Comparison of ENCODE assay signal across 8 cellular contexts in genomic region chrX:68432648-68433047, GRCh38. TPM values are rescaled to one million over a fixed set of nuclear protein-coding genes. Genes with fewer than 3 reads are reported as not detected.
A peak's percentile ranks its signal among the peaks of the same experiment; 100 is the strongest.
DNase-seq lines count a peak whose midpoint lies in the region; ATAC-seq and TF ChIP-seq lines count a peak whose summit lies in the region.

No MANE protein-coding gene starts in this region.

- intact Hi-C loops in Calu3 (cut with micrococcal nuclease; ENCODE audit: unreplicated experiment) = no loop called here

- CTCF ChIA-PET in Calu3 (lab: Charles Lee) = interaction anchor here (1.3 to 1.8 kb wide), 2 partner anchors 8 to 236 kb away, joined by 4 read pairs; no protein-coding TSS in a partner anchor

- H3K4me3 ChIP-seq in fibroblast of the aortic adventitia (ENCODE audit: low read depth, low read length) = peak overlapping the region; percentile 73

- H3K36me3 Mint-ChIP-seq in Calu3 (ENCODE audit: insufficient read depth, unreplicated experiment) (peaks cover 23% of the 10 kb centered on the region), T-helper 17 cell (ENCODE audit: low read depth) (peaks cover 2% of the 10 kb centered on the region), osteocyte (ENCODE audit: unreplicated experiment) (no peaks in the 10 kb centered on the region)

- TSS peak; percentile 57 for BruUV-seq in Calu3 (replicated peaks; lab: Mats Ljungman, UMichigan)

- no peak for ATAC-seq in T-helper 17 cell

- peak overlapping the region; percentile 73 for H3K27ac Mint-ChIP-seq in Calu3 (ENCODE audit: unreplicated experiment)
- H3K27ac Mint-ChIP-seq in T-helper 17 cell = peak overlapping the region; percentile 59
- peak overlapping the region; percentile 95 for H3K27ac Mint-ChIP-seq in osteocyte (ENCODE audit: unreplicated experiment)

- peak overlapping the region; percentile 96 for H3K4me3 Mint-ChIP-seq in Calu3 (ENCODE audit: low read depth, unreplicated experiment)
- peak overlapping the region; percentile 90 for H3K4me3 Mint-ChIP-seq in T-helper 17 cell
- peak overlapping the region; percentile 88 for H3K4me3 Mint-ChIP-seq in osteocyte (ENCODE audit: unreplicated experiment)

- DNase-seq in Calu3 (peak; percentile 4), T-helper 17 cell (no peak), fibroblast of the aortic adventitia (ENCODE audit: low read depth) (peak; percentile 56), osteocyte (ENCODE audit: extremely low spot score, unreplicated experiment) (no peak), Kasumi-1 (lab: John Stamatoyannopoulos, UW) (no peak), AG08396 (ENCODE audit: low spot score) (no peak), SKM-1 (lab: John Stamatoyannopoulos, UW; ENCODE audit: unreplicated experiment) (no peak), amygdala (lab: John Stamatoyannopoulos, UW) (no peak)

- TF ChIP-seq CTCF in Calu3 (IDR thresholded peaks at IDR 0.05; ENCODE audit: unreplicated experiment) (no peak), fibroblast of the aortic adventitia (IDR thresholded peaks at IDR 0.05; ENCODE audit: insufficient read depth, low read length) (peak; percentile 38), osteocyte (IDR thresholded peaks at IDR 0.05) (no peak)

- no peaks in the 10 kb centered on the region for H3K9me3 Mint-ChIP-seq in Calu3 (ENCODE audit: low read depth, unreplicated experiment)
- no peaks in the 10 kb centered on the region for H3K9me3 Mint-ChIP-seq in osteocyte (ENCODE audit: unreplicated experiment)

- H3K27me3 Mint-ChIP-seq in Calu3 (ENCODE audit: unreplicated experiment) (no peaks in the 10 kb centered on the region), T-helper 17 cell (peaks cover 24% of the 10 kb centered on the region), osteocyte (ENCODE audit: unreplicated experiment) (no peaks in the 10 kb centered on the region)

- no peaks in the 10 kb centered on the region for H3K9me3 ChIP-seq in T-helper 17 cell (ENCODE audit: control insufficient read depth, low read length, poor library complexity, severe bottlenecking)

- H3K4me1 Mint-ChIP-seq in Calu3 (ENCODE audit: low read depth, unreplicated experiment) (peaks cover 14% of the 10 kb centered on the region), T-helper 17 cell (peaks cover 8% of the 10 kb centered on the region), osteocyte (ENCODE audit: unreplicated experiment) (peaks cover 22% of the 10 kb centered on the region)

RNA-seq across cellular contexts. Expression of gene OPHN1, which starts 0.6 kb away (rescaled TPM):
- total RNA-seq in Calu3 (2022) (10.8 and 13.1 TPM in 2 replicates), T-helper 17 cell (1 to 10 TPM in 1 of 2 donors, under 1 TPM in 1; 0.37 to 1.4 TPM), fibroblast of the aortic adventitia (ENCODE audit: low replicate concordance) (5.6 and 9.4 TPM in 2 replicates), osteocyte (10.4 and 10.9 TPM in 2 replicates)

Comparison
In these comparisons a context has a peak if more than half of its experiments do, and no peak if none do; other contexts are left out.
1. DNase-seq: peak in Calu3 (single experiment) and fibroblast of the aortic adventitia (single experiment); none in T-helper 17 cell (0 of 3), osteocyte (single experiment), Kasumi-1 (0 of 2), AG08396 (single experiment), SKM-1 (single experiment) and amygdala (0 of 56).
2. Peak in every context shown above with its lines, with median percentiles within 50 percentile points of each other: H3K27ac Mint-ChIP-seq and H3K4me3 Mint-ChIP-seq.